19 cellular contexts compared by ENCODE assay signal in genomic region chr17:4475463-4475862, GRCh38. TPM values are rescaled to one million over a fixed set of nuclear protein-coding genes. Genes with fewer than 3 reads are reported as not detected.
DNase-seq lines count a peak whose midpoint lies in the region; ATAC-seq and TF ChIP-seq lines count a peak whose summit lies in the region.
"Had no signal": no experiment of that assay in that cellular context is flagged by ENCODE, and none has a peak within 500 bp of the region (broad histone marks: within the 10 kb centered on the region; RNA-seq: fewer than 3 reads in every experiment).

No MANE protein-coding gene starts in this region.

- H3K4me3 Mint-ChIP-seq in nephron = no peak overlapping the region
- H3K4me3 Mint-ChIP-seq in stimulated activated naive B cell treated with anti-CD40 and anti-IgM and Interleukin-4, amounts not matched to agents 10 μg/mL and 1 μg/mL and 100 μg/mL, for 72 hours = no peak overlapping the region
- H3K4me3 Mint-ChIP-seq: CD14-positive monocyte, H9, IgD-negative memory B cell had no signal

- no peaks in the 10 kb centered on the region for H3F3A ChIP-seq in SK-N-SH (replicated peaks; ENCODE audit: insufficient read depth)

- H3K4me2 ChIP-seq in SK-N-SH = no peak overlapping the region

- ATAC-seq in SK-N-SH treated with all-trans-retinoic acid at 6 μM for 48 hours (no peak; the same call in 2 of the 3 replicates), GM18502 (IDR thresholded peaks at IDR 0.05; ENCODE audit: poor library complexity, unreplicated experiment) (no peak), GM19455 (IDR thresholded peaks at IDR 0.05; ENCODE audit: unreplicated experiment) (no peak)
- no peak for ATAC-seq in stimulated activated naive B cell treated with anti-CD40 and anti-IgM and Interleukin-4, amounts not matched to agents 10 μg/mL and 1 μg/mL and 100 μg/mL, for 72 hours (replicated peaks)

- H3K4me3 ChIP-seq in SK-N-SH (ENCODE audit: low read depth in 2 of 2, low read length in 1 of 2) (no peak overlapping the region), tibial nerve (no peak overlapping the region)

- H3K27me3 Mint-ChIP-seq in nephron (ENCODE audit: low read depth) = peaks cover 6% of the 10 kb centered on the region
- peaks cover 0 to 4% of the 10 kb centered on the region in 2 donors for H3K27me3 Mint-ChIP-seq in stimulated activated naive B cell treated with anti-CD40 and anti-IgM and Interleukin-4, amounts not matched to agents 10 μg/mL and 1 μg/mL and 100 μg/mL, for 72 hours

- DNase-seq in SK-N-SH = peak; percentile 57
- peak; percentile 24 for DNase-seq in SW480 (ENCODE audit: low spot score)
- no peak for DNase-seq in stimulated activated naive B cell treated with anti-CD40 and anti-IgM and Interleukin-4, amounts not matched to agents 10 μg/mL and 1 μg/mL and 100 μg/mL, for 72 hours
- no peak for DNase-seq in tibial nerve (ENCODE audit: low spot score in 2 of 2)
- DNase-seq: H9, MM.1S, NCI-H1092 treated with DMSO at 0.1 percent for 48 hours, NCI-H1694, NCI-H2107, NCI-H2227 treated with DMSO at 0.1 percent for 48 hours, SHP77 treated with DMSO at 0.1 percent for 48 hours had no signal

- H3K36me3 Mint-ChIP-seq in nephron (ENCODE audit: low read depth) = no peaks in the 10 kb centered on the region
- no peaks in the 10 kb centered on the region for H3K36me3 Mint-ChIP-seq in stimulated activated naive B cell treated with anti-CD40 and anti-IgM and Interleukin-4, amounts not matched to agents 10 μg/mL and 1 μg/mL and 100 μg/mL, for 72 hours
- H3K36me3 Mint-ChIP-seq: IgD-negative memory B cell had no signal

- no peak overlapping the region for H2AFZ ChIP-seq in SK-N-SH (ENCODE audit: low read depth)

- no peaks in the 10 kb centered on the region for H3K79me2 ChIP-seq in SK-N-SH (ENCODE audit: insufficient read depth)

- H3K9ac ChIP-seq in SK-N-SH = no peak overlapping the region

- TF ChIP-seq EP300 in SK-N-SH (IDR thresholded peaks at IDR 0.05; ENCODE audit: borderline replicate concordance in 1 of 2, low read depth in 1 of 2, low read length in 1 of 2) (no peak), tibial nerve (IDR thresholded peaks at IDR 0.05) (no peak)

- H3K27ac Mint-ChIP-seq in nephron = peak overlapping the region; percentile 11 to 77 (median 17)
- peak overlapping the region; percentile 15 for H3K27ac Mint-ChIP-seq in stimulated activated naive B cell treated with anti-CD40 and anti-IgM and Interleukin-4, amounts not matched to agents 10 μg/mL and 1 μg/mL and 100 μg/mL, for 72 hours
- H3K27ac Mint-ChIP-seq: CD14-positive monocyte, IgD-negative memory B cell had no signal

- TF ChIP-seq RAD21 in SK-N-SH (IDR thresholded peaks at IDR 0.05; ENCODE audit: low read length) = no peak

- peak overlapping the region in 1 of 2 experiments; percentile 17; a peak in 2 of 4 replicates for H3K27ac ChIP-seq in SK-N-SH (ENCODE audit: low read depth in 2 of 2, low read length in 1 of 2)
- H3K27ac ChIP-seq in tibial nerve = no peak overlapping the region
- H3K27ac ChIP-seq: 22Rv1, HL-60 had no signal

- H3K27me3 ChIP-seq in SK-N-SH (ENCODE audit: insufficient read depth) (no peaks in the 10 kb centered on the region), tibial nerve (no peaks in the 10 kb centered on the region)

- H3K4me1 Mint-ChIP-seq in nephron = peaks cover 22% of the 10 kb centered on the region
- H3K4me1 Mint-ChIP-seq in stimulated activated naive B cell treated with anti-CD40 and anti-IgM and Interleukin-4, amounts not matched to agents 10 μg/mL and 1 μg/mL and 100 μg/mL, for 72 hours = peaks cover 0 to 3% of the 10 kb centered on the region in 2 donors
- H3K4me1 Mint-ChIP-seq: IgD-negative memory B cell had no signal

- CTCF ChIA-PET in SK-N-SH (lab: Yijun Ruan, JAX) = interaction anchor here (1.1 to 1.3 kb wide), 3 partner anchors 53 to 150 kb away, joined by 3 to 4 read pairs (median 3); no protein-coding TSS in a partner anchor

- H3K4me1 ChIP-seq in SK-N-SH (ENCODE audit: control insufficient read depth in 1 of 2, insufficient read depth in 2 of 2, low read depth in 1 of 2, low read length in 1 of 2) (peaks cover 0 to 24% of the 10 kb centered on the region in 2 experiments; a peak in 1 of 4 replicates), tibial nerve (peaks cover 0 to 5% (median 0%) of the 10 kb centered on the region in 4 donors)

- no peaks in the 10 kb centered on the region for H3K9me2 ChIP-seq in SK-N-SH

- 46% methylated on average over 5 of the region's 7 CpGs for WGBS in SK-N-SH (ENCODE audit: low lambda C conversion rate)
- 78 to 79% methylated on average over 6 to 7 of the region's 7 CpGs for WGBS in tibial nerve, 2 donors

- TF ChIP-seq POLR2A in tibial nerve (IDR thresholded peaks at IDR 0.05) = no peak

- H3K9me3 Mint-ChIP-seq in nephron = no peaks in the 10 kb centered on the region
- no peaks in the 10 kb centered on the region for H3K9me3 Mint-ChIP-seq in stimulated activated naive B cell treated with anti-CD40 and anti-IgM and Interleukin-4, amounts not matched to agents 10 μg/mL and 1 μg/mL and 100 μg/mL, for 72 hours
- H3K9me3 Mint-ChIP-seq: CD14-positive monocyte, H9, IgD-negative memory B cell had no signal

- no peaks in the 10 kb centered on the region for H4K20me1 ChIP-seq in SK-N-SH (ENCODE audit: insufficient read depth)

- H3K36me3 ChIP-seq in SK-N-SH (replicated peaks in 1 of 2; ENCODE audit: control insufficient read depth in 1 of 2, insufficient read depth in 2 of 2, low read length in 1 of 2) (no peaks in the 10 kb centered on the region), tibial nerve (no peaks in the 10 kb centered on the region)

- H3K9me3 ChIP-seq in SK-N-SH (no peaks in the 10 kb centered on the region), tibial nerve (no peaks in the 10 kb centered on the region)

- POLR2A ChIA-PET in SK-N-SH (lab: Yijun Ruan, JAX) = interaction anchor here (1.3 kb wide), 1 partner anchor 80 kb away, joined by 4 read pairs; the partner anchor contains the start of gene MYBBP1A

- TF ChIP-seq CTCF in SK-N-SH (IDR thresholded peaks at IDR 0.05) = no peak
- TF ChIP-seq CTCF in nephron (IDR thresholded peaks at IDR 0.05; ENCODE audit: unreplicated experiment in 3 of 3) = no peak
- no peak for TF ChIP-seq CTCF in tibial nerve (IDR thresholded peaks at IDR 0.05)

TF ChIP-seq in SK-N-SH, 30 proteins besides CTCF, POLR2A, EP300 and RAD21:
- TF ChIP-seq MEF2A (IDR thresholded peaks at IDR 0.05; ENCODE audit: borderline replicate concordance, low read depth) (no peak), SIN3A (IDR thresholded peaks at IDR 0.05; ENCODE audit: borderline replicate concordance, low read depth, low read length) (no peak), MAX (IDR thresholded peaks at IDR 0.05; ENCODE audit: low read depth) (no peak)

TF ChIP-seq in SK-N-SH treated with all-trans-retinoic acid at 6 μM for 48 hours, 23 proteins besides CTCF, POLR2A, EP300 and RAD21 (continues in another document):
- no peak for TF ChIP-seq RARB (CRISPR knock-in tag; IDR thresholded peaks at IDR 0.05)
- TF ChIP-seq PATZ1 (CRISPR knock-in tag; IDR thresholded peaks at IDR 0.05; ENCODE audit: borderline replicate concordance) = no peak
- TF ChIP-seq TOX (CRISPR knock-in tag; IDR thresholded peaks at IDR 0.05; ENCODE audit: borderline replicate concordance) = no peak
- no peak for TF ChIP-seq TCF4 (CRISPR knock-in tag; IDR thresholded peaks at IDR 0.05; ENCODE audit: borderline replicate concordance)
- TF ChIP-seq ZNF565 (CRISPR knock-in tag; conservative IDR thresholded peaks at IDR 0.05; ENCODE audit: low read depth) = no peak
- no peak for TF ChIP-seq OSR1 (CRISPR knock-in tag; IDR thresholded peaks at IDR 0.05)
- no peak for TF ChIP-seq ESRRG (CRISPR knock-in tag; IDR thresholded peaks at IDR 0.05)
- TF ChIP-seq ZNF70 (CRISPR knock-in tag; IDR thresholded peaks at IDR 0.05) = no peak
- no peak for TF ChIP-seq BACH2 (CRISPR knock-in tag; IDR thresholded peaks at IDR 0.05; ENCODE audit: borderline replicate concordance)
- no peak for TF ChIP-seq GLIS3 (CRISPR knock-in tag; IDR thresholded peaks at IDR 0.05)
- no peak for TF ChIP-seq CSDC2 (CRISPR knock-in tag; IDR thresholded peaks at IDR 0.05)
- no peak for TF ChIP-seq CSRNP3 (CRISPR knock-in tag; IDR thresholded peaks at IDR 0.05)
- no peak for TF ChIP-seq ZC3H10 (CRISPR knock-in tag; IDR thresholded peaks at IDR 0.05)

RNA-seq across cellular contexts. Expression of gene SPNS2, which starts 23.2 kb away (rescaled TPM):
- polyA plus RNA-seq in SK-N-SH (2012; rRNA removed) = 0.08 TPM in 1 of 2 replicates, not detected in the other
- polyA plus RNA-seq in SK-N-SH (2012; cell fraction: cytosol; rRNA removed) = 0.05 and 0.08 TPM in 2 replicates
- 0.14 and 0.19 TPM in 2 replicates for polyA plus RNA-seq in SK-N-SH (2012; cell fraction: nucleus; rRNA removed)
- total RNA-seq in tibial nerve = 10 to 100 TPM in 3 of 4 donors, 1 to 10 TPM in 1; 5.4 to 49.8 (median 23.4) TPM
- polyA plus RNA-seq: IgD-negative memory B cell had no signal

RNA-seq across cellular contexts. Expression of gene SPNS3, which starts 41.7 kb away (rescaled TPM):
- 0.05 TPM in 1 of 2 replicates, not detected in the other for polyA plus RNA-seq in SK-N-SH (2012; rRNA removed)
- polyA plus RNA-seq in SK-N-SH (2012; cell fraction: cytosol; rRNA removed) = 0.03 and 0.04 TPM in 2 replicates
- polyA plus RNA-seq in SK-N-SH (2012; cell fraction: nucleus; rRNA removed) = 0.08 and 0.19 TPM in 2 replicates
- total RNA-seq in tibial nerve = under 1 TPM in 1 of 4 donors, not detected in 3; 0.44 TPM
- total RNA-seq: H9 had no signal

Comparison
In these comparisons a context has a peak if more than half of its experiments do, and no peak if none do; other contexts are left out.
1. DNase-seq: peak in SK-N-SH (single experiment) and SW480 (single experiment); none in stimulated activated naive B cell treated with anti-CD40 and anti-IgM and Interleukin-4, amounts not matched to agents 10 μg/mL and 1 μg/mL and 100 μg/mL, for 72 hours (single experiment) and tibial nerve (0 of 2).